8 cellular contexts compared by ENCODE assay signal in the genomic region with DNA sequence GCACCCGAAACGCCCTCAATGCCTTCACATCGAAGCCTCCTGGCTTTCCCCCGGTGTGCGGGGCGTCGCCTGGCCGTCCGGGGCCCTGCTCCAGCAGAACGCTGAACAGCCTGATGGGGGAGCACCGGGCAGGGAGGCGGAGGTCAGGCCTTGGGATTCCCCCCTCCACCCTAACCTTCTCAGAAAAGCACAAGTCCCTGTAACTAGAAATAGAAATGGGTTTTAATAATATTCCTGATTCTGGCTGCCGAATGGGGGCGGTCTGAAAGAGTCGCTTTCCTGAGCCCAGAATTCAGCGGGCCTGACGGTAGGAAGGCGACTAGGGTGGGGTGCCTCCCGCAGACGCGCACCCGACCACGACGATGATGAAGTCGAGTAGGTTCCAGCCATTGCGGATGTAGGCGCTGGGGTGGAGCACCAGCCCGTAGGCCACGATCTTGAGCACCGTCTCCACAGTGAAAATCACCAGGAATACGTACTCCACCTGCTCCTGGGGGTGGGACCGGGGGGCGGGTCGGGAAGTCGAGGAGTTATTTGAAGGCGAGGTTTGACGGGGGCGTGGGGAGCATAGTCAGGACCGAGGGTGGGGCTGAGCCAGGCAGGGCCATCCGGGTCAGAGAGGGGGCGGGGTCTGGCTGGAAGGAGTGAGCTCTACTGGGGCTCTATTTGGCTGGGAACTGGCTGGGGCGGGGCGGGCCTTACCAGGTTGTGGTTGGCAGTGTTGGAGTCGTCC. TPM values are rescaled to one million over a fixed set of nuclear protein-coding genes. Genes with fewer than 3 reads are reported as not detected.
DNase-seq lines count a peak whose midpoint lies in the region; ATAC-seq and TF ChIP-seq lines count a peak whose summit lies in the region.

No MANE protein-coding gene starts in this region.

- H3K4me1 Mint-ChIP-seq in T-helper 2 cell treated with Interferon-gamma antibody and Interleukin-4, amounts not matched to agents 5 μg/mL and 100 μg/mL, for 36 hours (ENCODE audit: low read depth): peaks cover 14% of the 10 kb centered on the region

- H3K4me1 ChIP-seq in body of pancreas: no peaks in the 10 kb centered on the region

- peak; percentile 58 for DNase-seq in T-helper 2 cell treated with Interferon-gamma antibody and Interleukin-4, amounts not matched to agents 5 μg/mL and 100 μg/mL, for 36 hours (ENCODE audit: low spot score)
- DNase-seq in body of pancreas: peak; percentile 60 to 81 (median 66)
- peak; percentile 37 for DNase-seq in left kidney (ENCODE audit: low read depth, low spot score)
- peak in 2 of 3 experiments; percentile 11 to 71 for DNase-seq in stimulated activated CD4-positive, alpha-beta T cell treated with anti-CD3 and anti-CD28 coated beads, TNF-alpha, amount 100 ng/mL, for 24 hours (ENCODE audit: low read depth in 3 of 3)
- no peak for DNase-seq in SKM-1 (lab: John Stamatoyannopoulos, UW; ENCODE audit: unreplicated experiment)

- H3K9me3 Mint-ChIP-seq in T-helper 2 cell treated with Interferon-gamma antibody and Interleukin-4, amounts not matched to agents 5 μg/mL and 100 μg/mL, for 36 hours: no peaks in the 10 kb centered on the region

- H3K4me3 Mint-ChIP-seq in T-helper 2 cell treated with Interferon-gamma antibody and Interleukin-4, amounts not matched to agents 5 μg/mL and 100 μg/mL, for 36 hours: peak overlapping the region; percentile 76

- H3K27ac Mint-ChIP-seq in T-helper 2 cell treated with Interferon-gamma antibody and Interleukin-4, amounts not matched to agents 5 μg/mL and 100 μg/mL, for 36 hours: peak overlapping the region; percentile 90

- no peaks in the 10 kb centered on the region for H3K9me3 ChIP-seq in body of pancreas

- TF ChIP-seq POLR2A in body of pancreas (IDR thresholded peaks at IDR 0.05): no peak

- intact Hi-C loops in body of pancreas (cut with DNase I): no loop called here

- H3K27me3 ChIP-seq in body of pancreas: no peaks in the 10 kb centered on the region

- ATAC-seq in GM18868 (IDR thresholded peaks at IDR 0.05; ENCODE audit: unreplicated experiment): peak; percentile 68
- ATAC-seq in HG03139 (IDR thresholded peaks at IDR 0.05; ENCODE audit: unreplicated experiment): peak; percentile 48
- peak; percentile 65 for ATAC-seq in body of pancreas
- ATAC-seq in GM18517 (IDR thresholded peaks at IDR 0.05; ENCODE audit: unreplicated experiment): no peak

- H3K27me3 Mint-ChIP-seq in T-helper 2 cell treated with Interferon-gamma antibody and Interleukin-4, amounts not matched to agents 5 μg/mL and 100 μg/mL, for 36 hours (ENCODE audit: low read depth): peaks cover 1% of the 10 kb centered on the region

- peak in 2 of 7 experiments; percentile 5 to 9 for TF ChIP-seq CTCF in body of pancreas (IDR thresholded peaks at IDR 0.05)

- 14% methylated on average over 20 of the region's 44 CpGs; no CpG with 5 or more reads in 1 of the 2 donors for WGBS in body of pancreas, 2 donors

- no peaks in the 10 kb centered on the region for H3K36me3 Mint-ChIP-seq in T-helper 2 cell treated with Interferon-gamma antibody and Interleukin-4, amounts not matched to agents 5 μg/mL and 100 μg/mL, for 36 hours (ENCODE audit: low read depth)

- no peaks in the 10 kb centered on the region for H3K36me3 ChIP-seq in body of pancreas (replicated peaks in 1 of 2; ENCODE audit: insufficient read depth in 1 of 2, low read depth in 2 of 2)

- H3K4me3 ChIP-seq in body of pancreas: no peak overlapping the region

- peak overlapping the region in 1 of 4 donors; percentile 28 for H3K27ac ChIP-seq in body of pancreas

RNA-seq across cellular contexts. Expression of a gene that starts 2.5 kb away (rescaled TPM):
- under 1 TPM in 1 of 2 donors, not detected in 1; 0.26 TPM for total RNA-seq in body of pancreas

RNA-seq across cellular contexts. Expression of a gene that starts 4.6 kb away (rescaled TPM):
- total RNA-seq in body of pancreas: 1 to 10 TPM; 8.2 to 9.1 TPM

RNA-seq across cellular contexts. Expression of a gene that starts 30.7 kb away (rescaled TPM):
- total RNA-seq in body of pancreas: 1 to 10 TPM; 5.4 to 6.6 TPM

RNA-seq across cellular contexts. Expression of a gene that starts 33.8 kb away (rescaled TPM):
- total RNA-seq in body of pancreas: not detected

RNA-seq across cellular contexts. Expression of a gene that starts 38.9 kb away (rescaled TPM):
- total RNA-seq in body of pancreas: 10 to 100 TPM in 1 of 2 donors, 1 to 10 TPM in 1; 3.0 to 16.3 TPM
